24 cellular contexts compared by ENCODE assay signal in the genomic region with DNA sequence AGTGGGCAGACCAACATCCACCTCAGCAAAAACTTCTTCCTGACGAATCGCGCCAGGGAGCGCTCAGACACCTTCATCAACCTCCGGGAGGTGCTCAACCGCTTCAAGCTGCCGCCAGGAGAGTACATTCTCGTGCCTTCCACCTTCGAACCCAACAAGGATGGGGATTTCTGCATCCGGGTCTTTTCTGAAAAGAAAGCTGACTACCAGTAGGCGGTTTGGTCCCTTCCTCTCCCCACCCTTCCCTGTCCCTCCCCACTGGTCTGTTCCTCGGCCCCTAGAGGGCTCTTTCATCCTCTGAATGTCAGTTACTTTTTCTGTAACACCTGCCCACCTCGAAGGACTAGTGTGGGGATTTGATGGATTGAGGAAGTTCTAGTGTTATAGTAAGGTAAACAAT. TPM values are rescaled to one million over a fixed set of nuclear protein-coding genes. Genes with fewer than 3 reads are reported as not detected.
DNase-seq lines count a peak whose midpoint lies in the region; ATAC-seq, FAIRE-seq and TF ChIP-seq lines count a peak whose summit lies in the region.
"Had no signal": no experiment of that assay in that cellular context is flagged by ENCODE, and none has a peak within 500 bp of the region (broad histone marks: within the 10 kb centered on the region; RNA-seq: fewer than 3 reads in every experiment).

No MANE protein-coding gene starts in this region.

- no peak overlapping the region for H2BK120ac ChIP-seq in H1 (replicated peaks; ENCODE audit: low read depth, low read length)

- DNase-seq in AG04450 (ENCODE audit: low read depth, low spot score) (no peak), H1 (ENCODE audit: low read depth in 1 of 2, low spot score in 2 of 2) (peak; percentile 53 to 67), left colon (no peak), DMS153 treated with DMSO at 0.1 percent for 48 hours (lab: John Stamatoyannopoulos, UW; ENCODE audit: unreplicated experiment) (no peak)
- no peak for DNase-seq in effector CD4-positive, alpha-beta T cell
- DNase-seq: activated CD4-positive, alpha-beta memory T cell treated with anti-CD3 and anti-CD28 coated beads, Interleukin-2, amount 10 ng/mL, durations not matched to agents 7 days and 5 days; activated naive CD8-positive, alpha-beta T cell treated with anti-CD3 and anti-CD28 coated beads, Interleukin-2, amount 10 ng/mL, durations not matched to agents 7 days and 5 days; activated T-cell treated with anti-CD3 and anti-CD28 coated beads, Interleukin-2, amount 50 U/mL, for 4 hours; body of pancreas; foreskin melanocyte; left cardiac atrium; NCI-H2029 treated with DMSO at 0.1 percent for 48 hours; NCI-H510A; nephron progenitor cell; OCI-M1; stomach; T-helper 17 cell had no signal

- H4K20me1 ChIP-seq in OCI-LY3 (ENCODE audit: insufficient read depth, low read length) (no peaks in the 10 kb centered on the region), H1 (replicated peaks in 1 of 2; ENCODE audit: control insufficient read depth in 1 of 2, insufficient read depth in 2 of 2, low read length in 2 of 2) (no peaks in the 10 kb centered on the region)

- H4K5ac ChIP-seq in H1 (ENCODE audit: insufficient read length, low read depth, low read length): no peak overlapping the region

- H3K4me3 ChIP-seq in AG04450 (ENCODE audit: low read depth, low read length) (no peak overlapping the region), OCI-LY3 (ENCODE audit: low read length) (no peak overlapping the region), H1 (ENCODE audit: extremely low read depth in 1 of 4, insufficient read depth in 2 of 4, low read depth in 3 of 4, low read length in 4 of 4) (no peak overlapping the region)
- H3K4me3 ChIP-seq: body of pancreas, SJSA1, stomach had no signal

- peak; percentile 44 to 57 for TF ChIP-seq RAD21 in H1 (IDR thresholded peaks at IDR 0.05 in 1 of 2, conservative IDR thresholded peaks at IDR 0.05 in 1 of 2; ENCODE audit: low read depth in 2 of 2, low read length in 2 of 2)

- peak; percentile 6 for FAIRE-seq in G401.6 (lab: Jason Lieb, UNC)
- no peak for FAIRE-seq in H1 (lab: Jason Lieb, UNC)
- FAIRE-seq: GM12891 had no signal

- intact Hi-C loops in left colon (cut with DNase I, micrococcal nuclease): no loop called here

- no peak overlapping the region for H3K18ac ChIP-seq in H1 (ENCODE audit: extremely low read depth, low read length)

- 76% methylated on average over 13 of the region's 13 CpGs; no CpG with 5 or more reads in 1 of the 2 experiments for WGBS in H1 (ENCODE audit: extremely low coverage in 1 of 2, insufficient coverage in 1 of 2, insufficient read length in 1 of 2, insufficient replicate concordance in 2 of 2, low coverage in 1 of 2, low lambda C conversion rate in 2 of 2, missing lambda C conversion rate in 1 of 2), 2 experiments

- H3K9me3 ChIP-seq in AG04450 (ENCODE audit: control insufficient read depth, insufficient read depth, low read length) (no peaks in the 10 kb centered on the region), OCI-LY3 (ENCODE audit: insufficient read depth, low read length) (no peaks in the 10 kb centered on the region), H1 (ENCODE audit: insufficient read depth in 2 of 2, low read depth in 1 of 2, low read length in 1 of 2) (no peaks in the 10 kb centered on the region)
- H3K9me3 ChIP-seq: body of pancreas, SJSA1, stomach had no signal

- H3K27me3 ChIP-seq in AG04450 (ENCODE audit: control insufficient read depth, insufficient read depth, low read length) (no peaks in the 10 kb centered on the region), OCI-LY3 (ENCODE audit: low read depth, low read length) (no peaks in the 10 kb centered on the region), H1 (replicated peaks in 1 of 4; ENCODE audit: control insufficient read depth in 3 of 4, extremely low read depth in 1 of 4, insufficient read depth in 3 of 4, low read length in 3 of 4) (no peaks in the 10 kb centered on the region)
- H3K27me3 ChIP-seq: body of pancreas, SJSA1, stomach had no signal

- H3K9ac ChIP-seq in OCI-LY3 (ENCODE audit: low read length) (no peak overlapping the region), H1 (replicated peaks in 1 of 4; ENCODE audit: extremely low read depth in 1 of 4, low read depth in 3 of 4, low read length in 3 of 4) (no peak overlapping the region)
- H3K9ac ChIP-seq: KMS-11 had no signal

- no peak overlapping the region for H3K23ac ChIP-seq in H1 (ENCODE audit: insufficient read length)

- H2BK5ac ChIP-seq in H1 (ENCODE audit: low read depth, low read length): no peak overlapping the region

- POLR2A ChIA-PET in AG04450 (lab: Yijun Ruan, JAX) (no interaction called here), H1 (lab: Charles Lee; ENCODE audit: partially characterized antibody) (interaction anchor here (0.9 kb wide), 2 partner anchors 41 to 739 kb away, joined by 3 read pairs; no protein-coding TSS in a partner anchor)

- no peaks in the 10 kb centered on the region for H3K4me1 ChIP-seq in OCI-LY3 (ENCODE audit: low read length)
- H3K4me1 ChIP-seq in H1 (replicated peaks in 1 of 4; ENCODE audit: control insufficient read depth in 3 of 4, insufficient read depth in 4 of 4, low read length in 3 of 4): no peaks in the 10 kb centered on the region
- H3K4me1 ChIP-seq: body of pancreas, SJSA1, stomach had no signal

- no peak overlapping the region for H4K8ac ChIP-seq in H1 (ENCODE audit: extremely low read depth, insufficient read depth, low read length)

- H3K36me3 ChIP-seq in OCI-LY3 (replicated peaks; ENCODE audit: low read depth, low read length) (peaks cover 4% of the 10 kb centered on the region), H1 (ENCODE audit: control insufficient read depth in 2 of 4, insufficient read depth in 4 of 4, low read length in 3 of 4) (no peaks in the 10 kb centered on the region)

- H2BK12ac ChIP-seq in H1 (ENCODE audit: low read depth, low read length): no peak overlapping the region

- ATAC-seq in GM18873 (IDR thresholded peaks at IDR 0.05; ENCODE audit: low FRiP score, unreplicated experiment): no peak
- no peak for ATAC-seq in left colon
- ATAC-seq: activated T-cell treated with anti-CD3 and anti-CD28 coated beads, Interleukin-2, amount 50 U/mL, for 4 hours; body of pancreas; left cardiac atrium; T-helper 17 cell had no signal

- H2AFZ ChIP-seq in OCI-LY3 (ENCODE audit: low read depth, low read length): no peak overlapping the region
- no peak overlapping the region for H2AFZ ChIP-seq in H1 (ENCODE audit: low read length)

- H4K91ac ChIP-seq in H1 (replicated peaks; ENCODE audit: insufficient read length, low read length): no peak overlapping the region

- H2BK20ac ChIP-seq in H1 (ENCODE audit: low read length): no peak overlapping the region

- no peak for TF ChIP-seq POLR2A in H1 (IDR thresholded peaks at IDR 0.05; ENCODE audit: control extremely low read depth in 1 of 2, low read depth in 2 of 2, low read length in 2 of 2)

- H3K79me1 ChIP-seq in H1 (ENCODE audit: low read depth, low read length): no peaks in the 10 kb centered on the region

- TF ChIP-seq CTCF in AG04450 (IDR thresholded peaks at IDR 0.05; ENCODE audit: low read depth, low read length) (no peak), OCI-LY3 (IDR thresholded peaks at IDR 0.05; ENCODE audit: low read depth, low read length) (peak; percentile 26; the same call in 1 of the 2 replicates), H1 (IDR thresholded peaks at IDR 0.05; ENCODE audit: control extremely low read depth in 1 of 3, insufficient read depth in 1 of 3, low read depth in 1 of 3, low read length in 3 of 3) (peak; percentile 18 to 28 (median 26); a peak in 3 of 4 replicates)

- H3K79me2 ChIP-seq in OCI-LY3 (ENCODE audit: low read length) (no peaks in the 10 kb centered on the region), H1 (ENCODE audit: control insufficient read depth in 1 of 2, insufficient read depth in 2 of 2, low read length in 2 of 2) (no peaks in the 10 kb centered on the region)

- H3K4me2 ChIP-seq in OCI-LY3 (ENCODE audit: low read length): no peak overlapping the region
- H3K4me2 ChIP-seq in H1 (ENCODE audit: insufficient read depth in 1 of 2, low read depth in 2 of 2, low read length in 2 of 2): no peak overlapping the region
- H3K4me2 ChIP-seq: KMS-11 had no signal

- H3K27ac ChIP-seq in AG04450 (ENCODE audit: low read depth, low read length) (peak overlapping the region; percentile 39), OCI-LY3 (ENCODE audit: low read length) (no peak overlapping the region), H1 (ENCODE audit: low read depth, low read length) (no peak overlapping the region)
- H3K27ac ChIP-seq: body of pancreas, epithelial cell of prostate, KMS-11, SJSA1, stomach had no signal

- H3K23me2 ChIP-seq in H1 (ENCODE audit: low read depth, low read length): no peaks in the 10 kb centered on the region; the same call in 1 of the 2 replicates

- TF ChIP-seq EP300 in H1 (IDR thresholded peaks at IDR 0.05; ENCODE audit: borderline replicate concordance in 1 of 2, low read depth in 2 of 2, low read length in 2 of 2): no peak

- H3K14ac ChIP-seq in H1 (ENCODE audit: insufficient read length): no peak overlapping the region

- CTCF ChIA-PET in AG04450 (lab: Charles Lee): interaction anchor here (1.2 to 2.7 kb wide), 3 partner anchors 10 to 64 kb away, joined by 4 to 26 read pairs (median 4); no protein-coding TSS in a partner anchor
- CTCF ChIA-PET in H1 (lab: Charles Lee; ENCODE audit: partially characterized antibody): interaction anchor here (1.0 to 3.1 kb wide), 7 partner anchors 8 to 203 kb away, joined by 3 to 24 read pairs (median 5); no protein-coding TSS in a partner anchor

- H3K56ac ChIP-seq in H1 (replicated peaks; ENCODE audit: insufficient read length, low read depth, low read length): no peak overlapping the region

- no peak overlapping the region for H3K4ac ChIP-seq in H1 (replicated peaks; ENCODE audit: insufficient read length, low read depth, low read length)

- H2BK15ac ChIP-seq in H1 (ENCODE audit: low read length): no peak overlapping the region

- no peak overlapping the region for H2AK5ac ChIP-seq in H1 (ENCODE audit: low read depth, low read length)

TF ChIP-seq in H1, 55 proteins besides CTCF, POLR2A, EP300 and RAD21 (continues in another document):
- 0 out of 2 replicates have a peak, but pooled peaks have one; percentile 38 for TF ChIP-seq MAX (IDR thresholded peaks at IDR 0.05)

RNA-seq across cellular contexts. Expression of gene CAPN2, which starts 46.9 kb away (rescaled TPM):
- polyA plus RNA-seq in AG04450 (2011; rRNA removed) (417 and 433 TPM in 2 replicates), H1 (2011; rRNA removed) (9.1 and 10.3 TPM in 2 replicates)
- 355 and 396 TPM in 2 replicates for polyA minus RNA-seq in AG04450 (2011; rRNA and poly(A)+ RNA removed)
- total RNA-seq in H1 (2021; fragmentation: NEBNext Ultra II Directional; extraction: Animal tissue kit (Norgen Biotek cat#: 25700)): 9.2 and 9.4 TPM in 2 replicates
- polyA plus RNA-seq in H1 (2011; cell fraction: cytosol; rRNA removed): 12.1 TPM
- 18.7 TPM for polyA plus RNA-seq in H1 (2011; cell fraction: nucleus; rRNA removed)
- polyA plus RNA-seq in H1 (2012, experiment 1 of 2): 16.8 to 24.6 TPM (median 19.6 TPM) in 4 replicates
- polyA plus RNA-seq in H1 (2012, experiment 2 of 2): 2.8 TPM
- 8.5 TPM for polyA plus RNA-seq in H1 (2013, experiment 1 of 2)
- polyA plus RNA-seq in H1 (2013, experiment 2 of 2): 8.5 TPM
- 10.8 and 24.0 TPM in 2 replicates for polyA minus RNA-seq in H1 (2011; rRNA and poly(A)+ RNA removed)
- polyA minus RNA-seq in H1 (2011; cell fraction: cytosol; rRNA and poly(A)+ RNA removed): 15.3 TPM
- polyA minus RNA-seq in H1 (2011; cell fraction: nucleus; rRNA and poly(A)+ RNA removed): 12.7 TPM
- 100 to 1,000 TPM; 301 to 355 TPM for total RNA-seq in left colon

Comparison
In these comparisons a context has a peak if more than half of its experiments do, and no peak if none do; other contexts are left out.
1. DNase-seq: peak in H1 (2 of 2); none in AG04450 (single experiment), effector CD4-positive, alpha-beta T cell (single experiment), left colon (0 of 2) and DMS153 treated with DMSO at 0.1 percent for 48 hours (single experiment).
2. RNA of gene CAPN2, which starts 46.9 kb away (total RNA-seq): 301 to 355 TPM in left colon; 9.2 to 9.4 TPM in H1; every median in the first group is over 10 times any median in the second.